ENCODE assay signal across 1 cellular context in the genomic region with DNA sequence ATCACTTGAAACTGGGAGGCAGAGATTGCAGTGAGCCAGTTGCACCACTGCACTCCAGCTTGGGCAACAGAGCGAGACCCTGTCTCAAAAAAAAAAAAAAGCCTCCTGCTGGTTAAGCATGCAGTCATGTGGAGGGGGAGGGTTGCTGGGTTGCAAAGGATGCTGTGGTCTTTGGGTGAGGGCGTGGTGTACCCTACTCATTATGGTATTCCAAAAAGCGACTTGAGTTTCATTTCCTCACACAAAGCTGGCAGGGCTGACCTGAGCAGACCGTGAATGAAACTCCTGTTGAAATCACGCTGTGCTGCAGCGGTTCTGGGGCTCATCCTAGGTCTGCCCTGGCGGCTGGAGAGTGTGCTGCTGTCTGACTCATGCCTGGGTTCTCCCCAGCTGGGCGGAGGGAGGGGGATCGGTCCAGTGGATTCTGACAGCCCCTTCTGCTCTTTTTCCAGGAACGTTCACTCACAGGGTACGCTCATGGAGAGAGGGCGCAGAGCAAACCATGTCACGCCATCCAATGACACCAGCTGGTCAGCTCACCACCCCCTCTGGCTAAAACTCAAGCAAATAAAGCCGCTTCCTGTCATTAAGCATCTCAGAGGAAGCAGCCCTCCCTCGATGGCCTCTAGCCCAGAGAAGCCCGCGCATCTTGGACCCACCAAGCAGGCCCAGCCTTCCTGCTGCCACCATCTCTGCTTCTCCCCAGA.
TF ChIP-seq lines count a peak whose summit lies in the region.

No MANE protein-coding gene starts in this region.

TF ChIP-seq in HEK293, 187 proteins besides CTCF, POLR2A, EP300 and RAD21 (continued from another document and continues in another):
- peak; percentile 48 for TF ChIP-seq SP7 (tag by site-specific recombination; IDR thresholded peaks at IDR 0.05)
- no peak for TF ChIP-seq ZNF510 (tag by site-specific recombination; IDR thresholded peaks at IDR 0.05; ENCODE audit: insufficient replicate concordance)
- no peak for TF ChIP-seq ZFHX2 (tag by site-specific recombination; conservative IDR thresholded peaks at IDR 0.05)
- TF ChIP-seq, protein P1, sequence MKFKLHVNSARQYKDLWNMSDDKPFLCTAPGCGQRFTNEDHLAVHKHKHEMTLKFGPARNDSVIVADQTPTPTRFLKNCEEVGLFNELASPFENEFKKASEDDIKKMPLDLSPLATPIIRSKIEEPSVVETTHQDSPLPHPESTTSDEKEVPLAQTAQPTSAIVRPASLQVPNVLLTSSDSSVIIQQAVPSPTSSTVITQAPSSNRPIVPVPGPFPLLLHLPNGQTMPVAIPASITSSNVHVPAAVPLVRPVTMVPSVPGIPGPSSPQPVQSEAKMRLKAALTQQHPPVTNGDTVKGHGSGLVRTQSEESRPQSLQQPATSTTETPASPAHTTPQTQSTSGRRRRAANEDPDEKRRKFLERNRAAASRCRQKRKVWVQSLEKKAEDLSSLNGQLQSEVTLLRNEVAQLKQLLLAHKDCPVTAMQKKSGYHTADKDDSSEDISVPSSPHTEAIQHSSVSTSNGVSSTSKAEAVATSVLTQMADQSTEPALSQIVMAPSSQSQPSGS (tag by site-specific recombination; IDR thresholded peaks at IDR 0.05; ENCODE audit: low read depth) = no peak
- TF ChIP-seq ZNF501 (tag by site-specific recombination; IDR thresholded peaks at IDR 0.05) = no peak
- no peak for TF ChIP-seq ZNF776 (tag by site-specific recombination; IDR thresholded peaks at IDR 0.05; ENCODE audit: borderline replicate concordance)
- no peak for TF ChIP-seq ZNF404 (tag by site-specific recombination; IDR thresholded peaks at IDR 0.05)
- no peak for TF ChIP-seq ZNF266 (tag by site-specific recombination; IDR thresholded peaks at IDR 0.05; ENCODE audit: low read depth)
- TF ChIP-seq, protein P2, sequence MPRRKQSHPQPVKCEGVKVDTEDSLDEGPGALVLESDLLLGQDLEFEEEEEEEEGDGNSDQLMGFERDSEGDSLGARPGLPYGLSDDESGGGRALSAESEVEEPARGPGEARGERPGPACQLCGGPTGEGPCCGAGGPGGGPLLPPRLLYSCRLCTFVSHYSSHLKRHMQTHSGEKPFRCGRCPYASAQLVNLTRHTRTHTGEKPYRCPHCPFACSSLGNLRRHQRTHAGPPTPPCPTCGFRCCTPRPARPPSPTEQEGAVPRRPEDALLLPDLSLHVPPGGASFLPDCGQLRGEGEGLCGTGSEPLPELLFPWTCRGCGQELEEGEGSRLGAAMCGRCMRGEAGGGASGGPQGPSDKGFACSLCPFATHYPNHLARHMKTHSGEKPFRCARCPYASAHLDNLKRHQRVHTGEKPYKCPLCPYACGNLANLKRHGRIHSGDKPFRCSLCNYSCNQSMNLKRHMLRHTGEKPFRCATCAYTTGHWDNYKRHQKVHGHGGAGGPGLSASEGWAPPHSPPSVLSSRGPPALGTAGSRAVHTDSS (tag by site-specific recombination; IDR thresholded peaks at IDR 0.05) = no peak
- no peak for TF ChIP-seq ZNF114 (tag by site-specific recombination; IDR thresholded peaks at IDR 0.05)
- TF ChIP-seq GLI2 (tag by site-specific recombination; IDR thresholded peaks at IDR 0.05; ENCODE audit: borderline replicate concordance, low read depth) = no peak
- no peak for TF ChIP-seq REPIN1 (tag by site-specific recombination; IDR thresholded peaks at IDR 0.05; ENCODE audit: low read depth)
- no peak for TF ChIP-seq GLIS2 (tag by site-specific recombination; IDR thresholded peaks at IDR 0.05)
- TF ChIP-seq, protein P3, sequence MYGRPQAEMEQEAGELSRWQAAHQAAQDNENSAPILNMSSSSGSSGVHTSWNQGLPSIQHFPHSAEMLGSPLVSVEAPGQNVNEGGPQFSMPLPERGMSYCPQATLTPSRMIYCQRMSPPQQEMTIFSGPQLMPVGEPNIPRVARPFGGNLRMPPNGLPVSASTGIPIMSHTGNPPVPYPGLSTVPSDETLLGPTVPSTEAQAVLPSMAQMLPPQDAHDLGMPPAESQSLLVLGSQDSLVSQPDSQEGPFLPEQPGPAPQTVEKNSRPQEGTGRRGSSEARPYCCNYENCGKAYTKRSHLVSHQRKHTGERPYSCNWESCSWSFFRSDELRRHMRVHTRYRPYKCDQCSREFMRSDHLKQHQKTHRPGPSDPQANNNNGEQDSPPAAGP (tag by site-specific recombination; IDR thresholded peaks at IDR 0.05) = 0 out of 2 replicates have a peak, but pooled peaks have one; percentile 22
- TF ChIP-seq YY2 (tag by site-specific recombination; IDR thresholded peaks at IDR 0.05) = no peak
- TF ChIP-seq ZNF623 (tag by site-specific recombination; IDR thresholded peaks at IDR 0.05) = no peak
- TF ChIP-seq ZFP41 (tag by site-specific recombination; IDR thresholded peaks at IDR 0.05; ENCODE audit: borderline replicate concordance) = no peak
- TF ChIP-seq, protein P4, sequence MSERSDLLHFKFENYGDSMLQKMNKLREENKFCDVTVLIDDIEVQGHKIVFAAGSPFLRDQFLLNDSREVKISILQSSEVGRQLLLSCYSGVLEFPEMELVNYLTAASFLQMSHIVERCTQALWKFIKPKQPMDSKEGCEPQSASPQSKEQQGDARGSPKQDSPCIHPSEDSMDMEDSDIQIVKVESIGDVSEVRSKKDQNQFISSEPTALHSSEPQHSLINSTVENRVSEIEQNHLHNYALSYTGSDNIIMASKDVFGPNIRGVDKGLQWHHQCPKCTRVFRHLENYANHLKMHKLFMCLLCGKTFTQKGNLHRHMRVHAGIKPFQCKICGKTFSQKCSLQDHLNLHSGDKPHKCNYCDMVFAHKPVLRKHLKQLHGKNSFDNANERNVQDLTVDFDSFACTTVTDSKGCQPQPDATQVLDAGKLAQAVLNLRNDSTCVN (tag by site-specific recombination; optimal IDR thresholded peaks at IDR 0.05) = peak; percentile 13
- TF ChIP-seq SETDB1 (IDR thresholded peaks at IDR 0.05; ENCODE audit: insufficient read length, low read length) = no peak
- TF ChIP-seq, protein P5, sequence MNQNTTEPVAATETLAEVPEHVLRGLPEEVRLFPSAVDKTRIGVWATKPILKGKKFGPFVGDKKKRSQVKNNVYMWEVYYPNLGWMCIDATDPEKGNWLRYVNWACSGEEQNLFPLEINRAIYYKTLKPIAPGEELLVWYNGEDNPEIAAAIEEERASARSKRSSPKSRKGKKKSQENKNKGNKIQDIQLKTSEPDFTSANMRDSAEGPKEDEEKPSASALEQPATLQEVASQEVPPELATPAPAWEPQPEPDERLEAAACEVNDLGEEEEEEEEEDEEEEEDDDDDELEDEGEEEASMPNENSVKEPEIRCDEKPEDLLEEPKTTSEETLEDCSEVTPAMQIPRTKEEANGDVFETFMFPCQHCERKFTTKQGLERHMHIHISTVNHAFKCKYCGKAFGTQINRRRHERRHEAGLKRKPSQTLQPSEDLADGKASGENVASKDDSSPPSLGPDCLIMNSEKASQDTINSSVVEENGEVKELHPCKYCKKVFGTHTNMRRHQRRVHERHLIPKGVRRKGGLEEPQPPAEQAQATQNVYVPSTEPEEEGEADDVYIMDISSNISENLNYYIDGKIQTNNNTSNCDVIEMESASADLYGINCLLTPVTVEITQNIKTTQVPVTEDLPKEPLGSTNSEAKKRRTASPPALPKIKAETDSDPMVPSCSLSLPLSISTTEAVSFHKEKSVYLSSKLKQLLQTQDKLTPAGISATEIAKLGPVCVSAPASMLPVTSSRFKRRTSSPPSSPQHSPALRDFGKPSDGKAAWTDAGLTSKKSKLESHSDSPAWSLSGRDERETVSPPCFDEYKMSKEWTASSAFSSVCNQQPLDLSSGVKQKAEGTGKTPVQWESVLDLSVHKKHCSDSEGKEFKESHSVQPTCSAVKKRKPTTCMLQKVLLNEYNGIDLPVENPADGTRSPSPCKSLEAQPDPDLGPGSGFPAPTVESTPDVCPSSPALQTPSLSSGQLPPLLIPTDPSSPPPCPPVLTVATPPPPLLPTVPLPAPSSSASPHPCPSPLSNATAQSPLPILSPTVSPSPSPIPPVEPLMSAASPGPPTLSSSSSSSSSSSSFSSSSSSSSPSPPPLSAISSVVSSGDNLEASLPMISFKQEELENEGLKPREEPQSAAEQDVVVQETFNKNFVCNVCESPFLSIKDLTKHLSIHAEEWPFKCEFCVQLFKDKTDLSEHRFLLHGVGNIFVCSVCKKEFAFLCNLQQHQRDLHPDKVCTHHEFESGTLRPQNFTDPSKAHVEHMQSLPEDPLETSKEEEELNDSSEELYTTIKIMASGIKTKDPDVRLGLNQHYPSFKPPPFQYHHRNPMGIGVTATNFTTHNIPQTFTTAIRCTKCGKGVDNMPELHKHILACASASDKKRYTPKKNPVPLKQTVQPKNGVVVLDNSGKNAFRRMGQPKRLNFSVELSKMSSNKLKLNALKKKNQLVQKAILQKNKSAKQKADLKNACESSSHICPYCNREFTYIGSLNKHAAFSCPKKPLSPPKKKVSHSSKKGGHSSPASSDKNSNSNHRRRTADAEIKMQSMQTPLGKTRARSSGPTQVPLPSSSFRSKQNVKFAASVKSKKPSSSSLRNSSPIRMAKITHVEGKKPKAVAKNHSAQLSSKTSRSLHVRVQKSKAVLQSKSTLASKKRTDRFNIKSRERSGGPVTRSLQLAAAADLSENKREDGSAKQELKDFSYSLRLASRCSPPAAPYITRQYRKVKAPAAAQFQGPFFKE (tag by site-specific recombination; IDR thresholded peaks at IDR 0.05; ENCODE audit: borderline replicate concordance) = no peak
- TF ChIP-seq, protein P6, sequence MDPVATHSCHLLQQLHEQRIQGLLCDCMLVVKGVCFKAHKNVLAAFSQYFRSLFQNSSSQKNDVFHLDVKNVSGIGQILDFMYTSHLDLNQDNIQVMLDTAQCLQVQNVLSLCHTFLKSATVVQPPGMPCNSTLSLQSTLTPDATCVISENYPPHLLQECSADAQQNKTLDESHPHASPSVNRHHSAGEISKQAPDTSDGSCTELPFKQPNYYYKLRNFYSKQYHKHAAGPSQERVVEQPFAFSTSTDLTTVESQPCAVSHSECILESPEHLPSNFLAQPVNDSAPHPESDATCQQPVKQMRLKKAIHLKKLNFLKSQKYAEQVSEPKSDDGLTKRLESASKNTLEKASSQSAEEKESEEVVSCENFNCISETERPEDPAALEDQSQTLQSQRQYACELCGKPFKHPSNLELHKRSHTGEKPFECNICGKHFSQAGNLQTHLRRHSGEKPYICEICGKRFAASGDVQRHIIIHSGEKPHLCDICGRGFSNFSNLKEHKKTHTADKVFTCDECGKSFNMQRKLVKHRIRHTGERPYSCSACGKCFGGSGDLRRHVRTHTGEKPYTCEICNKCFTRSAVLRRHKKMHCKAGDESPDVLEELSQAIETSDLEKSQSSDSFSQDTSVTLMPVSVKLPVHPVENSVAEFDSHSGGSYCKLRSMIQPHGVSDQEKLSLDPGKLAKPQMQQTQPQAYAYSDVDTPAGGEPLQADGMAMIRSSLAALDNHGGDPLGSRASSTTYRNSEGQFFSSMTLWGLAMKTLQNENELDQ (tag by site-specific recombination; IDR thresholded peaks at IDR 0.05; ENCODE audit: low read depth) = no peak
- TF ChIP-seq, protein P7, sequence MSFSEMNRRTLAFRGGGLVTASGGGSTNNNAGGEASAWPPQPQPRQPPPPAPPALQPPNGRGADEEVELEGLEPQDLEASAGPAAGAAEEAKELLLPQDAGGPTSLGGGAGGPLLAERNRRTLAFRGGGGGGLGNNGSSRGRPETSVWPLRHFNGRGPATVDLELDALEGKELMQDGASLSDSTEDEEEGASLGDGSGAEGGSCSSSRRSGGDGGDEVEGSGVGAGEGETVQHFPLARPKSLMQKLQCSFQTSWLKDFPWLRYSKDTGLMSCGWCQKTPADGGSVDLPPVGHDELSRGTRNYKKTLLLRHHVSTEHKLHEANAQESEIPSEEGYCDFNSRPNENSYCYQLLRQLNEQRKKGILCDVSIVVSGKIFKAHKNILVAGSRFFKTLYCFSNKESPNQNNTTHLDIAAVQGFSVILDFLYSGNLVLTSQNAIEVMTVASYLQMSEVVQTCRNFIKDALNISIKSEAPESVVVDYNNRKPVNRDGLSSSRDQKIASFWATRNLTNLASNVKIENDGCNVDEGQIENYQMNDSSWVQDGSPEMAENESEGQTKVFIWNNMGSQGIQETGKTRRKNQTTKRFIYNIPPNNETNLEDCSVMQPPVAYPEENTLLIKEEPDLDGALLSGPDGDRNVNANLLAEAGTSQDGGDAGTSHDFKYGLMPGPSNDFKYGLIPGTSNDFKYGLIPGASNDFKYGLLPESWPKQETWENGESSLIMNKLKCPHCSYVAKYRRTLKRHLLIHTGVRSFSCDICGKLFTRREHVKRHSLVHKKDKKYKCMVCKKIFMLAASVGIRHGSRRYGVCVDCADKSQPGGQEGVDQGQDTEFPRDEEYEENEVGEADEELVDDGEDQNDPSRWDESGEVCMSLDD (tag by site-specific recombination; IDR thresholded peaks at IDR 0.05) = no peak
- TF ChIP-seq, protein P8, sequence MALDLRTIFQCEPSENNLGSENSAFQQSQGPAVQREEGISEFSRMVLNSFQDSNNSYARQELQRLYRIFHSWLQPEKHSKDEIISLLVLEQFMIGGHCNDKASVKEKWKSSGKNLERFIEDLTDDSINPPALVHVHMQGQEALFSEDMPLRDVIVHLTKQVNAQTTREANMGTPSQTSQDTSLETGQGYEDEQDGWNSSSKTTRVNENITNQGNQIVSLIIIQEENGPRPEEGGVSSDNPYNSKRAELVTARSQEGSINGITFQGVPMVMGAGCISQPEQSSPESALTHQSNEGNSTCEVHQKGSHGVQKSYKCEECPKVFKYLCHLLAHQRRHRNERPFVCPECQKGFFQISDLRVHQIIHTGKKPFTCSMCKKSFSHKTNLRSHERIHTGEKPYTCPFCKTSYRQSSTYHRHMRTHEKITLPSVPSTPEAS (tag by site-specific recombination; IDR thresholded peaks at IDR 0.05) = no peak
- TF ChIP-seq GLIS1 (tag by site-specific recombination; IDR thresholded peaks at IDR 0.05) = peak; percentile 43; the same call in 1 of the 2 replicates
- TF ChIP-seq ZSCAN16 (tag by site-specific recombination; IDR thresholded peaks at IDR 0.05) = no peak
- TF ChIP-seq ZNF311 (tag by site-specific recombination; IDR thresholded peaks at IDR 0.05; ENCODE audit: borderline replicate concordance) = no peak
- TF ChIP-seq ZEB2 (tag by site-specific recombination; IDR thresholded peaks at IDR 0.05) = no peak; the same call in 1 of the 2 replicates
- no peak for TF ChIP-seq ZBTB7A (tag by site-specific recombination; IDR thresholded peaks at IDR 0.05; ENCODE audit: low read depth)
- TF ChIP-seq ZXDB (tag by site-specific recombination; IDR thresholded peaks at IDR 0.05) = no peak; the same call in 1 of the 2 replicates
- TF ChIP-seq ZNF558 (tag by site-specific recombination; IDR thresholded peaks at IDR 0.05) = no peak
- peak; percentile 82; the same call in 1 of the 2 replicates for TF ChIP-seq ZNF121 (tag by site-specific recombination; IDR thresholded peaks at IDR 0.05)
- no peak for TF ChIP-seq SP3 (tag by site-specific recombination; IDR thresholded peaks at IDR 0.05)
- no peak for TF ChIP-seq ZNF426 (tag by site-specific recombination; IDR thresholded peaks at IDR 0.05)
- TF ChIP-seq, protein P9, sequence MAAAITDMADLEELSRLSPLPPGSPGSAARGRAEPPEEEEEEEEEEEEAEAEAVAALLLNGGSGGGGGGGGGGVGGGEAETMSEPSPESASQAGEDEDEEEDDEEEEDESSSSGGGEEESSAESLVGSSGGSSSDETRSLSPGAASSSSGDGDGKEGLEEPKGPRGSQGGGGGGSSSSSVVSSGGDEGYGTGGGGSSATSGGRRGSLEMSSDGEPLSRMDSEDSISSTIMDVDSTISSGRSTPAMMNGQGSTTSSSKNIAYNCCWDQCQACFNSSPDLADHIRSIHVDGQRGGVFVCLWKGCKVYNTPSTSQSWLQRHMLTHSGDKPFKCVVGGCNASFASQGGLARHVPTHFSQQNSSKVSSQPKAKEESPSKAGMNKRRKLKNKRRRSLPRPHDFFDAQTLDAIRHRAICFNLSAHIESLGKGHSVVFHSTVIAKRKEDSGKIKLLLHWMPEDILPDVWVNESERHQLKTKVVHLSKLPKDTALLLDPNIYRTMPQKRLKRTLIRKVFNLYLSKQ (tag by site-specific recombination; IDR thresholded peaks at IDR 0.05; ENCODE audit: borderline replicate concordance) = no peak
